In the genomic region with DNA sequence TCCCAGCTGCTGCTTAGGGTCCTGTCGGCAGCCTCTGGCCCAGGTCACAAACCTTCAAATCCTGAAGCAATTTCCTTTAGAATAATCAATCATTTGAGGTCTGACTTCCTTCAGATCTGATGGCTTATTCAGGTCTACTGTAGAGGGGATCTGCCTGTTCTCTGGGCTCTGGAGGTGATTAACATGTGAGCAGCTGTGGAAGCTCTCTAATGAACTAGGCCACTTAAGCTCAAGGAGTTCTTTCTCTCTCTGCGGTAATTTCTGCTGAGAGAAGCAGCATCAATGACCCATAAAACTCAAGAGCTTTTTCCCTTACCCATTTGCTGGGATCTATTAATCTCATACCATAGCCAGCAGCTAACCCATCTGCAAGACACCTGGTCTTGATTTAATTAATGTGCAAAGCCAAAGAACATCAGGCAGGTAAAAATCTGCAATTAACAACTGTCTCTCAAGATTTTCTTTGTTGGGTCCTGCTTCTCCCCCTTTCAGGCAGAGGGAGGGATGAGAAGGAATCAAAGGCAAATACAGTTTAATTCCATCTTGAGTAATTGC, we compare ENCODE assay signal across 9 cellular contexts.
DNase-seq lines count a peak whose midpoint lies in the region; ATAC-seq, FAIRE-seq and TF ChIP-seq lines count a peak whose summit lies in the region.
"Had no signal": no experiment of that assay in that cellular context is flagged by ENCODE, and none has a peak within 500 bp of the region (broad histone marks: within the 10 kb centered on the region; RNA-seq: fewer than 3 reads in every experiment).

No MANE protein-coding gene starts in this region.

- TSS peak; percentile 69 for BruUV-seq in PC-9 (replicated peaks; lab: Mats Ljungman, UMichigan)

- H3K4me1 ChIP-seq in PC-9 (replicated peaks; ENCODE audit: insufficient read depth) (peaks cover 57% of the 10 kb centered on the region), left lung (peaks cover 0 to 7% of the 10 kb centered on the region in 2 donors)

- H3K36me3 ChIP-seq in PC-9 (ENCODE audit: low read depth) (no peaks in the 10 kb centered on the region), left lung (no peaks in the 10 kb centered on the region)
- H3K36me3 ChIP-seq: BLaER1 had no signal

- H3K79me2 ChIP-seq in PC-9 (ENCODE audit: low read depth) = no peaks in the 10 kb centered on the region

- H3K27me3 ChIP-seq in PC-9 (ENCODE audit: insufficient read depth, low read depth) (no peaks in the 10 kb centered on the region), left lung (no peaks in the 10 kb centered on the region)
- H3K27me3 ChIP-seq: BLaER1 had no signal

- peak overlapping the region; percentile 61 for H3K4me2 ChIP-seq in PC-9
- H3K4me2 ChIP-seq: BLaER1 had no signal

- H2AFZ ChIP-seq in PC-9 = no peak overlapping the region

- H3K4me3 ChIP-seq in AG10803 (ENCODE audit: low read length) (no peak overlapping the region), PC-9 (peak overlapping the region; percentile 4; the same call in 1 of the 2 replicates), left lung (no peak overlapping the region)
- H3K4me3 ChIP-seq: BLaER1 had no signal

- POLR2A ChIA-PET in PC-9 (lab: Charles Lee; ENCODE audit: unreplicated experiment) = interaction anchor here (0.5 to 0.9 kb wide), 4 partner anchors 8 to 78 kb away, joined by 3 to 15 read pairs (median 4); no protein-coding TSS in a partner anchor

- H3K36me3 Mint-ChIP-seq in activated T-cell treated with anti-CD3 and anti-CD28 coated beads, Interleukin-2, amount 50 U/mL, for 72 hours (ENCODE audit: insufficient read depth in 2 of 2) = no peaks in the 10 kb centered on the region

- TF ChIP-seq CTCF in AG10803 (conservative IDR thresholded peaks at IDR 0.05; ENCODE audit: low read length) = no peak
- no peak for TF ChIP-seq CTCF in PC-9 (conservative IDR thresholded peaks at IDR 0.05)
- no peak for TF ChIP-seq CTCF in left lung (IDR thresholded peaks at IDR 0.05)

- TF ChIP-seq POLR2A in H54 (IDR thresholded peaks at IDR 0.05; ENCODE audit: low read depth, low read length) = no peak

- ATAC-seq in left lung = peak; percentile 28
- ATAC-seq in activated T-cell treated with anti-CD3 and anti-CD28 coated beads, Interleukin-2, amount 50 U/mL, for 72 hours (replicated peaks in 1 of 2) = no peak

- H3K4me1 Mint-ChIP-seq in activated T-cell treated with anti-CD3 and anti-CD28 coated beads, Interleukin-2, amount 50 U/mL, for 72 hours (ENCODE audit: low read depth) = no peaks in the 10 kb centered on the region

- FAIRE-seq in H54 (lab: Jason Lieb, UNC) = no peak

- intact Hi-C loops in PC-9 (cut with micrococcal nuclease; ENCODE audit: unreplicated experiment) = loop anchor here (1.0 kb wide), 6 partner anchors 23 to 119 kb away; a partner anchor contains a TSS
- intact Hi-C loops in left lung (cut with DNase I) = no loop called here

- no peaks in the 10 kb centered on the region for H4K20me1 ChIP-seq in PC-9 (ENCODE audit: insufficient read depth)
- H4K20me1 ChIP-seq: BLaER1 had no signal

- peaks cover 9% of the 10 kb centered on the region for H3K27me3 Mint-ChIP-seq in activated T-cell treated with anti-CD3 and anti-CD28 coated beads, Interleukin-2, amount 50 U/mL, for 72 hours (ENCODE audit: low read depth)

- no peaks in the 10 kb centered on the region for H3K9me3 ChIP-seq in PC-9 (ENCODE audit: insufficient read depth, low read depth)
- no peaks in the 10 kb centered on the region for H3K9me3 ChIP-seq in left lung
- H3K9me3 ChIP-seq: BLaER1 had no signal

- peaks cover 44% of the 10 kb centered on the region for H3F3A ChIP-seq in PC-9 (ENCODE audit: insufficient read depth, low read depth)

- H3K27ac ChIP-seq in PC-9 (peak overlapping the region; percentile 53), left lung (peak overlapping the region in 1 of 2 donors; percentile 23)
- H3K27ac ChIP-seq: BLaER1 had no signal

- no peak overlapping the region for H3K4me3 Mint-ChIP-seq in activated T-cell treated with anti-CD3 and anti-CD28 coated beads, Interleukin-2, amount 50 U/mL, for 72 hours

- H3K9me3 Mint-ChIP-seq in activated T-cell treated with anti-CD3 and anti-CD28 coated beads, Interleukin-2, amount 50 U/mL, for 72 hours = no peaks in the 10 kb centered on the region

- DNase-seq in AG10803 (ENCODE audit: low read depth) (peak; percentile 47), NCI-H1417 (lab: John Stamatoyannopoulos, UW) (peak; percentile 75 to 98 (median 97)), PC-9 (no peak), left lung (no peak), HPDE6-E6E7 (ENCODE audit: extremely low spot score) (no peak), H54 (ENCODE audit: insufficient read length, low spot score) (no peak)
- DNase-seq in activated T-cell treated with anti-CD3 and anti-CD28 coated beads, Interleukin-2, amount 50 U/mL, for 72 hours = no peak
- DNase-seq in stimulated activated CD4-positive, alpha-beta T cell treated with anti-CD3 and anti-CD28 coated beads, Interleukin-1b, Interleukin-23, amount 100 ng/mL, for 48 hours = no peak

- CTCF ChIA-PET in PC-9 (lab: Charles Lee) = no interaction called here

- no peaks in the 10 kb centered on the region for H3K9me2 ChIP-seq in PC-9 (ENCODE audit: insufficient read depth)

- H3K27ac Mint-ChIP-seq in activated T-cell treated with anti-CD3 and anti-CD28 coated beads, Interleukin-2, amount 50 U/mL, for 72 hours = no peak overlapping the region

Comparison
In these comparisons a context has a peak if more than half of its experiments do, and no peak if none do; other contexts are left out.
1. DNase-seq: peak in AG10803 (single experiment) and NCI-H1417 (3 of 3); none in PC-9 (0 of 2), left lung (0 of 2), activated T-cell treated with anti-CD3 and anti-CD28 coated beads, Interleukin-2, amount 50 U/mL, for 72 hours (0 of 2), HPDE6-E6E7 (single experiment), stimulated activated CD4-positive, alpha-beta T cell treated with anti-CD3 and anti-CD28 coated beads, Interleukin-1b, Interleukin-23, amount 100 ng/mL, for 48 hours (single experiment) and H54 (single experiment).